Comparison of ENCODE assay signal across 1 cellular context in genomic region chr12:56267443-56268071, GRCh38.
A peak's percentile ranks its signal among the peaks of the same experiment; 100 is the strongest.
TF ChIP-seq lines count a peak whose summit lies in the region.

No MANE protein-coding gene starts in this region.

TF ChIP-seq in HepG2, 621 proteins besides CTCF, POLR2A, EP300 and RAD21 (continued from another document):
- TF ChIP-seq ARID5B (CRISPR knock-in tag; IDR thresholded peaks at IDR 0.05): 0 out of 2 replicates have a peak, but pooled peaks have one; percentile 26
- no peak for TF ChIP-seq ATAD3A (CRISPR knock-in tag; IDR thresholded peaks at IDR 0.05)
- TF ChIP-seq NR2F6 (IDR thresholded peaks at IDR 0.05): peak; percentile 88
- peak; percentile 82 for TF ChIP-seq NR2F6 (CRISPR knock-in tag; IDR thresholded peaks at IDR 0.05)
- TF ChIP-seq ZNF317 (CRISPR knock-in tag; IDR thresholded peaks at IDR 0.05): no peak
- TF ChIP-seq ZNF335 (CRISPR knock-in tag; IDR thresholded peaks at IDR 0.05): peak; percentile 4; the same call in 1 of the 2 replicates
- no peak for TF ChIP-seq FOSL1 (CRISPR knock-in tag; IDR thresholded peaks at IDR 0.05; ENCODE audit: borderline replicate concordance)
- TF ChIP-seq PATZ1 (CRISPR knock-in tag; IDR thresholded peaks at IDR 0.05): peak; percentile 42; the same call in 1 of the 2 replicates
- peak; percentile 59 for TF ChIP-seq HNF4A (CRISPR knock-in tag; IDR thresholded peaks at IDR 0.05)
- peak; percentile 97 for TF ChIP-seq RXRB (CRISPR knock-in tag; IDR thresholded peaks at IDR 0.05; ENCODE audit: borderline replicate concordance)
- TF ChIP-seq ZNF616 (CRISPR knock-in tag; IDR thresholded peaks at IDR 0.05; ENCODE audit: low read depth): no peak
- TF ChIP-seq ZNF430 (CRISPR knock-in tag; IDR thresholded peaks at IDR 0.05): peak; percentile 10; the same call in 1 of the 2 replicates
- TF ChIP-seq ZFP62 (CRISPR knock-in tag; IDR thresholded peaks at IDR 0.05): no peak
- TF ChIP-seq NR2F1 (CRISPR knock-in tag; IDR thresholded peaks at IDR 0.05): peak; percentile 69 to 87; a peak in 2 of 4 replicates
- peak; percentile 98 for TF ChIP-seq RXRA (CRISPR knock-in tag; IDR thresholded peaks at IDR 0.05)
- peak; percentile 80; the same call in 1 of the 2 replicates for TF ChIP-seq ZNF572 (CRISPR knock-in tag; IDR thresholded peaks at IDR 0.05)
- TF ChIP-seq ZNF235 (CRISPR knock-in tag; IDR thresholded peaks at IDR 0.05; ENCODE audit: borderline replicate concordance): no peak
- TF ChIP-seq TGIF2 (CRISPR knock-in tag; IDR thresholded peaks at IDR 0.05): no peak
- no peak for TF ChIP-seq KMT2B (CRISPR knock-in tag; IDR thresholded peaks at IDR 0.05)
- 0 out of 2 replicates have a peak, but pooled peaks have one; percentile 39 for TF ChIP-seq CAMTA2 (CRISPR knock-in tag; IDR thresholded peaks at IDR 0.05; ENCODE audit: borderline replicate concordance)
